ENCODE assay signal across 9 cellular contexts in genomic region chr12:79420146-79420618, GRCh38.
DNase-seq lines count a peak whose midpoint lies in the region; ATAC-seq, FAIRE-seq and TF ChIP-seq lines count a peak whose summit lies in the region.
"Had no signal": no experiment of that assay in that cellular context is flagged by ENCODE, and none has a peak within 500 bp of the region (broad histone marks: within the 10 kb centered on the region; RNA-seq: fewer than 3 reads in every experiment).

No MANE protein-coding gene starts in this region.

- BruUV-seq in mammary epithelial cell (replicated peaks; lab: Mats Ljungman, UMichigan), result no TSS peak

- peak overlapping the region; percentile 25 for H3K9ac ChIP-seq in mammary epithelial cell (ENCODE audit: insufficient read depth, low read length)

- DNase-seq in LNCaP clone FGC (ENCODE audit: low read depth), result peak; percentile 64
- DNase-seq in mammary epithelial cell, result peak; percentile 76
- no peak for DNase-seq in mesothelial cell of epicardium (ENCODE audit: low spot score in 2 of 2, unreplicated experiment in 2 of 2)
- DNase-seq in activated CD4-positive, alpha-beta T cell treated with anti-CD3 and anti-CD28 coated beads, Interleukin-2, amount 10 ng/mL, durations not matched to agents 24 days and 14 days, result no peak
- no peak for DNase-seq in cortex of kidney (lab: John Stamatoyannopoulos, UW)
- DNase-seq in HPDE6-E6E7 (ENCODE audit: extremely low spot score), result no peak

- H3K27ac ChIP-seq in mammary epithelial cell (ENCODE audit: insufficient read depth, low read depth, low read length), result peak overlapping the region; percentile 55
- H3K27ac ChIP-seq: SJCRH30 had no signal

- no peaks in the 10 kb centered on the region for H3K27me3 Mint-ChIP-seq in mesothelial cell of epicardium (ENCODE audit: low read depth)
- H3K27me3 Mint-ChIP-seq in activated CD4-positive, alpha-beta T cell treated with anti-CD3 and anti-CD28 coated beads, Interleukin-2, amount 10 ng/mL, durations not matched to agents 24 days and 14 days, result no peaks in the 10 kb centered on the region

- H3K4me1 ChIP-seq in mammary epithelial cell (ENCODE audit: insufficient read depth, low read length), result peaks cover 58% of the 10 kb centered on the region

- H3K4me3 Mint-ChIP-seq in mesothelial cell of epicardium, result no peak overlapping the region
- H3K4me3 Mint-ChIP-seq in activated CD4-positive, alpha-beta T cell treated with anti-CD3 and anti-CD28 coated beads, Interleukin-2, amount 10 ng/mL, durations not matched to agents 24 days and 14 days, result no peak overlapping the region

- H3K79me2 ChIP-seq in mammary epithelial cell (ENCODE audit: insufficient read depth, low read length), result no peaks in the 10 kb centered on the region

- TF ChIP-seq CTCF in LNCaP clone FGC (IDR thresholded peaks at IDR 0.05; ENCODE audit: control insufficient read depth, extremely low read depth, insufficient read depth) (peak; percentile 58), mammary epithelial cell (conservative IDR thresholded peaks at IDR 0.05 in 1 of 2, IDR thresholded peaks at IDR 0.05 in 1 of 2; ENCODE audit: extremely low read depth in 1 of 2, insufficient read depth in 1 of 2, low read depth in 1 of 2, low read length in 2 of 2) (peak; percentile 51 to 70), mesothelial cell of epicardium (IDR thresholded peaks at IDR 0.05; ENCODE audit: unreplicated experiment) (peak; percentile 31)

- ATAC-seq in HG03139 (IDR thresholded peaks at IDR 0.05; ENCODE audit: unreplicated experiment), result no peak

- H2AFZ ChIP-seq in mammary epithelial cell (ENCODE audit: low read depth, low read length), result peak overlapping the region; percentile 24

- in situ Hi-C loops in mammary epithelial cell (cut with MboI; ENCODE audit: low sequenced_read_pairs in 2 of 2), result loop anchor here in 1 of 2 donors (25.0 kb wide), 1 partner anchor 117 kb away; no protein-coding TSS in a partner anchor

- H4K20me1 ChIP-seq in mammary epithelial cell (ENCODE audit: insufficient read depth, low read length), result no peaks in the 10 kb centered on the region

- H3K36me3 ChIP-seq in mammary epithelial cell (ENCODE audit: insufficient read depth, low read length), result no peaks in the 10 kb centered on the region
- H3K36me3 ChIP-seq: SJCRH30 had no signal

- CTCF ChIA-PET in mammary epithelial cell (lab: Charles Lee; ENCODE audit: low non-redundant PET), result interaction anchor here (0.6 to 1.1 kb wide), 4 partner anchors 45 to 1140 kb away, joined by 3 to 9 read pairs (median 4); no protein-coding TSS in a partner anchor

- H3K4me3 ChIP-seq in LNCaP clone FGC (ENCODE audit: low read depth, low read length) (no peak overlapping the region), mammary epithelial cell (replicated peaks in 1 of 3; ENCODE audit: insufficient read depth in 1 of 3, low read depth in 2 of 3, low read length in 3 of 3) (no peak overlapping the region)
- H3K4me3 ChIP-seq: SJCRH30 had no signal

- no peaks in the 10 kb centered on the region for H3K36me3 Mint-ChIP-seq in mesothelial cell of epicardium
- no peaks in the 10 kb centered on the region for H3K36me3 Mint-ChIP-seq in activated CD4-positive, alpha-beta T cell treated with anti-CD3 and anti-CD28 coated beads, Interleukin-2, amount 10 ng/mL, durations not matched to agents 24 days and 14 days (ENCODE audit: low read depth)

- FAIRE-seq in G401.6 (lab: Jason Lieb, UNC), result peak; percentile 99

- no peaks in the 10 kb centered on the region for H3K9me3 ChIP-seq in mammary epithelial cell (replicated peaks; ENCODE audit: insufficient read depth, low read length)
- H3K9me3 ChIP-seq: SJCRH30 had no signal

- H3K4me1 Mint-ChIP-seq in mesothelial cell of epicardium, result peaks cover 84% of the 10 kb centered on the region
- no peaks in the 10 kb centered on the region for H3K4me1 Mint-ChIP-seq in activated CD4-positive, alpha-beta T cell treated with anti-CD3 and anti-CD28 coated beads, Interleukin-2, amount 10 ng/mL, durations not matched to agents 24 days and 14 days

- intact Hi-C loops in mammary epithelial cell (cut with micrococcal nuclease), result loop anchor here (1.0 to 5.0 kb wide), 5 partner anchors 127 to 767 kb away; partner anchors contain the start of genes PAWR and PPP1R12A
- intact Hi-C loops in activated CD4-positive, alpha-beta T cell treated with anti-CD3 and anti-CD28 coated beads, Interleukin-2, amount 10 ng/mL, durations not matched to agents 24 days and 14 days (cut with micrococcal nuclease), result no loop called here

- no peaks in the 10 kb centered on the region for H3K9me3 Mint-ChIP-seq in mesothelial cell of epicardium
- no peaks in the 10 kb centered on the region for H3K9me3 Mint-ChIP-seq in activated CD4-positive, alpha-beta T cell treated with anti-CD3 and anti-CD28 coated beads, Interleukin-2, amount 10 ng/mL, durations not matched to agents 24 days and 14 days

- H3K27ac Mint-ChIP-seq in mesothelial cell of epicardium, result peak overlapping the region; percentile 88
- no peak overlapping the region for H3K27ac Mint-ChIP-seq in activated CD4-positive, alpha-beta T cell treated with anti-CD3 and anti-CD28 coated beads, Interleukin-2, amount 10 ng/mL, durations not matched to agents 24 days and 14 days

- H3K27me3 ChIP-seq in mammary epithelial cell (ENCODE audit: insufficient read depth, low read length), result no peaks in the 10 kb centered on the region
- H3K27me3 ChIP-seq: SJCRH30 had no signal

- dilution Hi-C loops in mammary epithelial cell (cut with HindIII; ENCODE audit: low sequenced_read_pairs), result no loop called here

- H3K4me2 ChIP-seq in mammary epithelial cell (ENCODE audit: insufficient read depth, low read depth, low read length), result peak overlapping the region; percentile 25

Comparison
In these comparisons a context has a peak if more than half of its experiments do, and no peak if none do; other contexts are left out.
1. DNase-seq: peak in LNCaP clone FGC (single experiment) and mammary epithelial cell (single experiment); none in mesothelial cell of epicardium (0 of 2), activated CD4-positive, alpha-beta T cell treated with anti-CD3 and anti-CD28 coated beads, Interleukin-2, amount 10 ng/mL, durations not matched to agents 24 days and 14 days (single experiment), cortex of kidney (single experiment) and HPDE6-E6E7 (single experiment).
2. Peak in every context shown above with its lines, with median percentiles within 50 percentile points of each other: CTCF ChIP-seq.